ENCODE assay signal across 23 cellular contexts in genomic region chr22:22176929-22177616, GRCh38.
"Had no signal": no experiment of that assay in that cellular context is flagged by ENCODE, and none has a peak within 500 bp of the region (broad histone marks: within the 10 kb centered on the region; RNA-seq: fewer than 3 reads in every experiment).

No MANE protein-coding gene starts in this region.

- H3K4me3 ChIP-seq: gastrocnemius medialis had no signal

- H3K4me1 ChIP-seq: gastrocnemius medialis had no signal

- H3K4me3 Mint-ChIP-seq: activated CD4-positive, alpha-beta memory T cell treated with anti-CD3 and anti-CD28 coated beads for 36 hours; activated CD4-positive, alpha-beta T cell treated with anti-CD3 and anti-CD28 coated beads for 36 hours; activated CD4-positive, alpha-beta T cell treated with anti-CD3 and anti-CD28 coated beads, Interleukin-2, amount 10 ng/mL, durations not matched to agents 24 days and 14 days; activated CD8-positive, alpha-beta memory T cell treated with anti-CD3 and anti-CD28 coated beads, Interleukin-2, amount 10 ng/mL, durations not matched to agents 7 days and 5 days; activated CD8-positive, alpha-beta T cell treated with anti-CD3 and anti-CD28 coated beads, Interleukin-2, amount 10 ng/mL, durations not matched to agents 7 days and 5 days; activated naive CD4-positive, alpha-beta T cell treated with anti-CD3 and anti-CD28 coated beads, Interleukin-2, amount 10 ng/mL, durations not matched to agents 7 days and 5 days; activated naive CD8-positive, alpha-beta T cell treated with anti-CD3 and anti-CD28 coated beads, Interleukin-2, amount 10 ng/mL, durations not matched to agents 7 days and 5 days; activated T-helper 1 cell treated with anti-CD3 and anti-CD28 coated beads, Interleukin-12 subunit alpha, Interleukin-12 subunit beta, Interleukin-2, Interleukin-4 antibody, amounts not matched to agents 30 ng/mL and 10 ng/mL and 1 ng/mL, durations not matched to agents 14 hours and 24 hours and 36 hours had no signal

- H3K9me3 Mint-ChIP-seq: activated CD4-positive, alpha-beta memory T cell treated with anti-CD3 and anti-CD28 coated beads for 36 hours; activated CD4-positive, alpha-beta T cell treated with anti-CD3 and anti-CD28 coated beads, Interleukin-2, amount 10 ng/mL, durations not matched to agents 24 days and 14 days; activated naive CD4-positive, alpha-beta T cell treated with anti-CD3 and anti-CD28 coated beads, Interleukin-2, amount 10 ng/mL, durations not matched to agents 7 days and 5 days; activated naive CD4-positive, alpha-beta T cell treated with anti-CD3 and anti-CD28 coated beads, Interleukin-2, amount 50 U/mL, for 72 hours; activated T-helper 1 cell treated with anti-CD3 and anti-CD28 coated beads, Interleukin-12 subunit alpha, Interleukin-12 subunit beta, Interleukin-2, Interleukin-4 antibody, amounts not matched to agents 30 ng/mL and 10 ng/mL and 1 ng/mL, durations not matched to agents 14 hours and 24 hours and 36 hours; activated T-helper 2 cell treated with anti-CD3 and anti-CD28 coated beads, Interferon-gamma antibody, Interleukin-2, Interleukin-4, amounts not matched to agents 10 μg/mL and 5 μg/mL and 100 μg/mL, durations not matched to agents 14 hours and 24 hours and 36 hours had no signal

- H3K36me3 Mint-ChIP-seq: activated CD4-positive, alpha-beta memory T cell treated with anti-CD3 and anti-CD28 coated beads for 36 hours; activated CD8-positive, alpha-beta memory T cell treated with anti-CD3 and anti-CD28 coated beads, Interleukin-2, amount 10 ng/mL, durations not matched to agents 7 days and 5 days; activated naive CD4-positive, alpha-beta T cell treated with anti-CD3 and anti-CD28 coated beads, Interleukin-2, amount 10 ng/mL, durations not matched to agents 7 days and 5 days; activated naive CD4-positive, alpha-beta T cell treated with anti-CD3 and anti-CD28 coated beads, Interleukin-2, amount 50 U/mL, for 72 hours; activated naive CD8-positive, alpha-beta T cell treated with anti-CD3 and anti-CD28 coated beads, Interleukin-2, amount 10 ng/mL, durations not matched to agents 7 days and 5 days had no signal

- H3K36me3 ChIP-seq: gastrocnemius medialis had no signal

- ATAC-seq: activated CD4-positive, alpha-beta T cell treated with anti-CD3 and anti-CD28 coated beads for 36 hours; activated CD8-positive, alpha-beta memory T cell treated with anti-CD3 and anti-CD28 coated beads, Interleukin-2, amount 10 ng/mL, durations not matched to agents 7 days and 5 days; activated CD8-positive, alpha-beta T cell treated with anti-CD3 and anti-CD28 coated beads, Interleukin-2, amount 10 ng/mL, durations not matched to agents 7 days and 5 days; activated naive CD4-positive, alpha-beta T cell treated with anti-CD3 and anti-CD28 coated beads, Interleukin-2, amount 50 U/mL, for 72 hours; gastrocnemius medialis had no signal

- DNase-seq: activated CD4-positive, alpha-beta memory T cell treated with anti-CD3 and anti-CD28 coated beads for 36 hours; activated CD4-positive, alpha-beta T cell treated with anti-CD3 and anti-CD28 coated beads for 36 hours; activated CD4-positive, alpha-beta T cell treated with anti-CD3 and anti-CD28 coated beads, Interleukin-2, amount 10 ng/mL, durations not matched to agents 24 days and 14 days; activated CD4-positive, CD25-positive, alpha-beta regulatory T cell; activated CD4-positive, CD25-positive, alpha-beta regulatory T cell treated with anti-CD3 and anti-CD28 coated beads, Interleukin-2, amount 50 U/mL, for 72 hours; activated CD8-positive, alpha-beta memory T cell treated with anti-CD3 and anti-CD28 coated beads, Interleukin-2, amount 10 ng/mL, durations not matched to agents 7 days and 5 days; activated CD8-positive, alpha-beta memory T cell treated with anti-CD3 and anti-CD28 coated beads, Interleukin-2, amount 50 U/mL, for 4 hours; activated CD8-positive, alpha-beta T cell treated with anti-CD3 and anti-CD28 coated beads, Interleukin-2, amount 10 ng/mL, durations not matched to agents 7 days and 5 days; activated gamma-delta T cell; activated naive CD4-positive, alpha-beta T cell; activated naive CD4-positive, alpha-beta T cell treated with anti-CD3 and anti-CD28 coated beads, Interleukin-2, amount 10 ng/mL, durations not matched to agents 7 days and 5 days; activated naive CD8-positive, alpha-beta T cell treated with anti-CD3 and anti-CD28 coated beads, Interleukin-2, amount 10 ng/mL, durations not matched to agents 7 days and 5 days; activated T-cell treated with anti-CD3 and anti-CD28 coated beads, Interleukin-2, amount 50 U/mL, for 1 hour; activated T-cell treated with anti-CD3 and anti-CD28 coated beads, Interleukin-2, amount 50 U/mL, for 48 hours; caudate nucleus; effector CD8-positive, alpha-beta T cell; foreskin fibroblast; gastrocnemius medialis; T-helper 2 cell had no signal

- H3K4me1 Mint-ChIP-seq: activated CD4-positive, alpha-beta T cell treated with anti-CD3 and anti-CD28 coated beads for 36 hours; activated CD8-positive, alpha-beta memory T cell treated with anti-CD3 and anti-CD28 coated beads, Interleukin-2, amount 10 ng/mL, durations not matched to agents 7 days and 5 days; activated naive CD8-positive, alpha-beta T cell treated with anti-CD3 and anti-CD28 coated beads, Interleukin-2, amount 10 ng/mL, durations not matched to agents 7 days and 5 days had no signal

- H3K27ac Mint-ChIP-seq: activated CD4-positive, alpha-beta memory T cell treated with anti-CD3 and anti-CD28 coated beads for 36 hours; activated CD4-positive, alpha-beta T cell treated with anti-CD3 and anti-CD28 coated beads for 36 hours; activated CD4-positive, alpha-beta T cell treated with anti-CD3 and anti-CD28 coated beads, Interleukin-2, amount 10 ng/mL, durations not matched to agents 24 days and 14 days; activated CD8-positive, alpha-beta memory T cell treated with anti-CD3 and anti-CD28 coated beads, Interleukin-2, amount 10 ng/mL, durations not matched to agents 7 days and 5 days; activated CD8-positive, alpha-beta T cell treated with anti-CD3 and anti-CD28 coated beads, Interleukin-2, amount 10 ng/mL, durations not matched to agents 7 days and 5 days; activated naive CD4-positive, alpha-beta T cell treated with anti-CD3 and anti-CD28 coated beads, Interleukin-2, amount 10 ng/mL, durations not matched to agents 7 days and 5 days; activated naive CD4-positive, alpha-beta T cell treated with anti-CD3 and anti-CD28 coated beads, Interleukin-2, amount 50 U/mL, for 72 hours; activated naive CD8-positive, alpha-beta T cell treated with anti-CD3 and anti-CD28 coated beads, Interleukin-2, amount 10 ng/mL, durations not matched to agents 7 days and 5 days; activated T-helper 1 cell treated with anti-CD3 and anti-CD28 coated beads, Interleukin-12 subunit alpha, Interleukin-12 subunit beta, Interleukin-2, Interleukin-4 antibody, amounts not matched to agents 30 ng/mL and 10 ng/mL and 1 ng/mL, durations not matched to agents 14 hours and 24 hours and 36 hours; activated T-helper 2 cell treated with anti-CD3 and anti-CD28 coated beads, Interferon-gamma antibody, Interleukin-2, Interleukin-4, amounts not matched to agents 10 μg/mL and 5 μg/mL and 100 μg/mL, durations not matched to agents 14 hours and 24 hours and 36 hours had no signal

- H3K9me3 ChIP-seq: gastrocnemius medialis had no signal

- H3K27ac ChIP-seq: epithelial cell of prostate, gastrocnemius medialis had no signal
